ENCODE assay signal across 8 cellular contexts in the genomic region with DNA sequence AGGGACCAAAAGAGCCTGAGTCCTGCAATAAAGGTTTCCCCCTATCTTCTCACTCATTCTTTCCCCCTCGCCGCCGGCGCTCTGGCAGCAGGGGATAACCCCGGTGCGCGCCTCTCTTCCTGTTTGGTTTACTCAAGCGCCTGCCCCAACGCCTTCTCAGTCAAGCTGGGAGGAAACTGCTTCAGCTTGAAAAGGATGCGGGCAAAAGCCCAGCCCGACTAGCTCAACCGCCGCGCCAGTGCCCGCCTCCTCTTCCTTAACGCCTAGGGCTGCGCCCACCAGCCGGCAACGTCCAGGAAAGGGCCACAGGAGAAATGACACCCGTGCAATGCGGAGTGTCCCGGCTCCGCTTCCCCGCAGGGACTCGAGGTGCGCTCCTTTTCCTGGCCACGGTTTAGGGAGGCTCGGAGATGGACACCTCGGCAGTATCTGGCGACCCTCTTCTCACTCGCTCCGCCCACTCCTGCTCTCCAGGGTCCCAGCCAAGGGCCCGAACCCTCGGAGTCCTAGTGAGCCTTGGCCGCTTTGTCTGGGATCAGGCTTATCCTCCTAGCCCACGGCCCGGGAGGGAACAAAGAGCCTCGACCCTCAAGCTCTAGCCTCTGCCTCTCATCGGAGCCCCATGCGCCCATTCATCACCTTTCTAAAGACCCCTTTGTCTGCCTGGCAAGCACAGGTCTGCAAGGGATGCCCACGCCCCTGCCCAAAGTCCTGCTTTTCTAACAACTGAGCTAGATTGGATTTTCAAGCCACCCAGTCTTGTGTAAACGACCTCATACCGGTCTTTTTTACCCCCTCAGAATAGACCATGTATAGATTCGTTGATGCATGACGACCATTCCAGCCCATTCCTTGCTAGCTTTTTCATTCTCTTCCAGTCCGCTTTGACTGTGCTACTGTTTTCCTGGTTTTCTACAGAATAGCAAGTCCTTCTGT. TPM values are rescaled to one million over a fixed set of nuclear protein-coding genes. Genes with fewer than 3 reads are reported as not detected.
A peak's percentile ranks its signal among the peaks of the same experiment; 100 is the strongest.
DNase-seq lines count a peak whose midpoint lies in the region; ATAC-seq and TF ChIP-seq lines count a peak whose summit lies in the region.

No MANE protein-coding gene starts in this region.

- H3K4me1 Mint-ChIP-seq in CD8-positive, alpha-beta memory T cell: peaks cover 46 to 63% (median 59%) of the 10 kb centered on the region in 3 donors

- ATAC-seq in GM19468 (IDR thresholded peaks at IDR 0.05; ENCODE audit: extremely low read depth, unreplicated experiment): peak; percentile 17
- ATAC-seq in RWPE2 (ENCODE audit: low read depth): peak; percentile 72
- peak; percentile 59 for ATAC-seq in Right ventricle myocardium superior (ENCODE audit: poor library complexity)
- peak; percentile 74 for ATAC-seq in upper lobe of right lung

- H3K27me3 ChIP-seq in CD8-positive, alpha-beta memory T cell (ENCODE audit: insufficient read depth, low read length, poor library complexity, severe bottlenecking): no peaks in the 10 kb centered on the region
- peaks cover 67% of the 10 kb centered on the region for H3K27me3 ChIP-seq in HUES48 (ENCODE audit: control insufficient read depth, insufficient read depth, low read length)
- H3K27me3 ChIP-seq in RWPE2 (ENCODE audit: insufficient read depth, poor library complexity, severe bottlenecking): peaks cover 71% of the 10 kb centered on the region
- no peaks in the 10 kb centered on the region for H3K27me3 ChIP-seq in upper lobe of right lung

- no peaks in the 10 kb centered on the region for H3K36me3 ChIP-seq in CD8-positive, alpha-beta memory T cell (ENCODE audit: insufficient read depth, low read length)
- no peaks in the 10 kb centered on the region for H3K36me3 ChIP-seq in HUES48 (ENCODE audit: control insufficient read depth, insufficient read depth, low read length)
- H3K36me3 ChIP-seq in RWPE2 (ENCODE audit: low read depth): no peaks in the 10 kb centered on the region
- H3K36me3 ChIP-seq in upper lobe of right lung: no peaks in the 10 kb centered on the region

- TF ChIP-seq CTCF in RWPE2 (IDR thresholded peaks at IDR 0.05; ENCODE audit: poor library complexity, severe bottlenecking) (no peak), upper lobe of right lung (IDR thresholded peaks at IDR 0.05) (no peak)

- intact Hi-C loops in Right ventricle myocardium superior (cut with DNase I) (no loop called here), posterior vena cava (cut with DNase I) (no loop called here), upper lobe of right lung (cut with DNase I) (no loop called here)

- CTCF ChIA-PET in CD8-positive, alpha-beta memory T cell (lab: Charles Lee): interaction anchor here (0.7 to 4.8 kb wide), 19 partner anchors 9 to 366 kb away, joined by 3 to 19 read pairs (median 4); a partner anchor contains a TSS

- H3K9ac ChIP-seq in HUES48 (ENCODE audit: low read depth, low read length): no peak overlapping the region

- H3K4me3 Mint-ChIP-seq in CD8-positive, alpha-beta memory T cell: peak overlapping the region; percentile 90 to 99 (median 96)

- peaks cover under 1 to 35% (median 5%) of the 10 kb centered on the region in 3 donors for H3K36me3 Mint-ChIP-seq in CD8-positive, alpha-beta memory T cell

- peak overlapping the region; percentile 92 to 99 (median 97) for H3K27ac Mint-ChIP-seq in CD8-positive, alpha-beta memory T cell

- peak; percentile 85 to 95 (median 87) for DNase-seq in CD8-positive, alpha-beta memory T cell
- DNase-seq in RWPE2 (ENCODE audit: low spot score) (peak; percentile 65), activated gamma-delta T cell (lab: John Stamatoyannopoulos, UW) (peak; percentile 75), Right ventricle myocardium superior (peak; percentile 87), posterior vena cava (ENCODE audit: low spot score) (peak; percentile 94), upper lobe of right lung (peak; percentile 86)

- no peaks in the 10 kb centered on the region for H3K9me3 Mint-ChIP-seq in CD8-positive, alpha-beta memory T cell

- POLR2A ChIA-PET in CD8-positive, alpha-beta memory T cell (lab: Charles Lee): interaction anchor here (1.0 to 5.6 kb wide), 9 partner anchors 9 to 1972 kb away, joined by 3 to 39 read pairs (median 4); no protein-coding TSS in a partner anchor

- H3K27me3 Mint-ChIP-seq in CD8-positive, alpha-beta memory T cell: no peaks in the 10 kb centered on the region

- H3K4me1 ChIP-seq in CD8-positive, alpha-beta memory T cell (ENCODE audit: insufficient read depth, low read length): peaks cover 56% of the 10 kb centered on the region
- H3K4me1 ChIP-seq in HUES48 (ENCODE audit: control insufficient read depth, insufficient read depth, low read length): peaks cover 21% of the 10 kb centered on the region
- H3K4me1 ChIP-seq in RWPE2 (ENCODE audit: insufficient read depth, poor library complexity, severe bottlenecking): peaks cover 4% of the 10 kb centered on the region
- peaks cover 5% of the 10 kb centered on the region for H3K4me1 ChIP-seq in upper lobe of right lung

- H3K4me3 ChIP-seq in CD8-positive, alpha-beta memory T cell (ENCODE audit: low read length): peak overlapping the region; percentile 94
- H3K4me3 ChIP-seq in HUES48 (ENCODE audit: low read depth, low read length) (peak overlapping the region; percentile 63), RWPE2 (ENCODE audit: severe bottlenecking) (peak overlapping the region; percentile 24), upper lobe of right lung (peak overlapping the region; percentile 55)

- peak overlapping the region; percentile 86 for H3K27ac ChIP-seq in CD8-positive, alpha-beta memory T cell (ENCODE audit: low read depth, low read length)
- peak overlapping the region; percentile 39 for H3K27ac ChIP-seq in HUES48 (ENCODE audit: low read depth, low read length)
- H3K27ac ChIP-seq in RWPE2 (ENCODE audit: poor library complexity, severe bottlenecking): no peak overlapping the region
- H3K27ac ChIP-seq in upper lobe of right lung: peak overlapping the region; percentile 88

- no peaks in the 10 kb centered on the region for H3K9me3 ChIP-seq in CD8-positive, alpha-beta memory T cell (ENCODE audit: low read length)
- no peaks in the 10 kb centered on the region for H3K9me3 ChIP-seq in HUES48 (ENCODE audit: control insufficient read depth, insufficient read depth, low read length)
- H3K9me3 ChIP-seq in RWPE2 (ENCODE audit: severe bottlenecking): no peaks in the 10 kb centered on the region
- H3K9me3 ChIP-seq in upper lobe of right lung: no peaks in the 10 kb centered on the region

RNA-seq across cellular contexts. Expression of a gene that starts 2.0 kb away (rescaled TPM):
- 10 to 100 TPM; 53.5 to 56.9 TPM for total RNA-seq in CD8-positive, alpha-beta memory T cell
- polyA plus RNA-seq in CD8-positive, alpha-beta memory T cell: 17.5 TPM
- 2.9 TPM for total RNA-seq in Right ventricle myocardium superior
- 10 to 100 TPM in 1 of 2 donors, 1 to 10 TPM in 1; 5.6 to 13.6 TPM for total RNA-seq in posterior vena cava
- total RNA-seq in upper lobe of right lung: 17.8 TPM

Comparison
In these comparisons a context has a peak if more than half of its experiments do, and no peak if none do; other contexts are left out.
1. H3K4me3 ChIP-seq: peak in every context shown above with its lines; median percentile 94 in CD8-positive, alpha-beta memory T cell; 63 in HUES48; 55 in upper lobe of right lung; 24 in RWPE2.
2. ATAC-seq: peak in every context shown above with its lines; median percentile 74 in upper lobe of right lung; 72 in RWPE2; 59 in Right ventricle myocardium superior; 17 in GM19468.